ENCODE assay signal across 2 cellular contexts in the genomic region with DNA sequence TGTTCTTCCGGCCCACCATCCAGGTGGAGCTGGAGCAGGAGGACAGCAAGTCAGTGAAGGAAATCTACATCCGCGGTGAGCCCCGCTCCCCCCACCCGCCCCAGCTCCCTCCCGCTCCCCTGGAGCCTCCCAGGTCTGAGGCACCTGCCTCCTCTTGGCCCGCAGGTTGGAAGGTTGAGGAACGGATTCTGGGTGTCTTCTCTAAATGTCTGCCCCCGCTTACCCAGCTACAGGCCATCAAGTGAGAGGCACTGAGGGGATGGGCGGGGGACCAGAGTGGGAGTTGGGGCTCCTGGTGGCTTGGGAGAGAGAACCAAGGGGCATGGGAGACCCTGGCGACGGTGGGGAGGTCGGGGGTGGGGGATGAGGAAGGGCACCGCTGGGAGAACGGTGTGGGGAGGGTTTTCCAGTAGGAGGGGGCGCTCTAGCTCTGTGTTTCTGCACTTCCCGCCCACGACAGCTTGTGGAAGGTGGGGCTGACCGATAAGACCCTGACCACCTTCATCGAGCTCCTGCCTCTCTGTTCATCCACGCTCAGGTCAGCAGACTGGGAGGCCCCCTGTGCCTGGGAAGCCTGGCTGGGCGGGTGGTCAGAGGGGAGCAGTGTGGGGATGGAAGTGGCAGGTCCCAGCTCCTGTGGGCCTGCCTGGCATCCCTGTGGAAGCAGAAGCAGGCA.
TF ChIP-seq lines count a peak whose summit lies in the region.

No MANE protein-coding gene starts in this region.

TF ChIP-seq in GM23338, 12 proteins besides CTCF, POLR2A, EP300 and RAD21:
- no peak for TF ChIP-seq ZNF114 (CRISPR knock-in tag; IDR thresholded peaks at IDR 0.05)
- TF ChIP-seq EZH2 (IDR thresholded peaks at IDR 0.05; ENCODE audit: low read depth, unreplicated experiment): peak; percentile 70
- no peak for TF ChIP-seq CREB1 (CRISPR knock-in tag; IDR thresholded peaks at IDR 0.05; ENCODE audit: low read depth)
- no peak for TF ChIP-seq POLR2AphosphoS5 (IDR thresholded peaks at IDR 0.05; ENCODE audit: low read depth)

TF ChIP-seq in H1, 55 proteins besides CTCF, POLR2A, EP300 and RAD21:
- TF ChIP-seq CREB1 (IDR thresholded peaks at IDR 0.05): no peak
- peak; percentile 44 for TF ChIP-seq EZH2 (IDR thresholded peaks at IDR 0.05; ENCODE audit: low read depth, low read length, severe bottlenecking)
- TF ChIP-seq SUZ12 (IDR thresholded peaks at IDR 0.05; ENCODE audit: low read length): peak; percentile 13
- no peak for TF ChIP-seq SIRT6 (IDR thresholded peaks at IDR 0.05; ENCODE audit: low read length)
- no peak for TF ChIP-seq GTF2F1 (IDR thresholded peaks at IDR 0.05; ENCODE audit: borderline replicate concordance, low read depth, low read length)
- no peak for TF ChIP-seq CTBP2 (IDR thresholded peaks at IDR 0.05; ENCODE audit: borderline replicate concordance, insufficient read depth, insufficient read length, low read length)
- TF ChIP-seq RXRA (IDR thresholded peaks at IDR 0.05; ENCODE audit: insufficient read depth, low read depth, low read length): no peak
- no peak for TF ChIP-seq TAF1 (IDR thresholded peaks at IDR 0.05; ENCODE audit: low read depth, low read length)
TF ChIP-seq in H1: peak in this region for 2.
